ENCODE assay signal across 1 cellular context in the genomic region with DNA sequence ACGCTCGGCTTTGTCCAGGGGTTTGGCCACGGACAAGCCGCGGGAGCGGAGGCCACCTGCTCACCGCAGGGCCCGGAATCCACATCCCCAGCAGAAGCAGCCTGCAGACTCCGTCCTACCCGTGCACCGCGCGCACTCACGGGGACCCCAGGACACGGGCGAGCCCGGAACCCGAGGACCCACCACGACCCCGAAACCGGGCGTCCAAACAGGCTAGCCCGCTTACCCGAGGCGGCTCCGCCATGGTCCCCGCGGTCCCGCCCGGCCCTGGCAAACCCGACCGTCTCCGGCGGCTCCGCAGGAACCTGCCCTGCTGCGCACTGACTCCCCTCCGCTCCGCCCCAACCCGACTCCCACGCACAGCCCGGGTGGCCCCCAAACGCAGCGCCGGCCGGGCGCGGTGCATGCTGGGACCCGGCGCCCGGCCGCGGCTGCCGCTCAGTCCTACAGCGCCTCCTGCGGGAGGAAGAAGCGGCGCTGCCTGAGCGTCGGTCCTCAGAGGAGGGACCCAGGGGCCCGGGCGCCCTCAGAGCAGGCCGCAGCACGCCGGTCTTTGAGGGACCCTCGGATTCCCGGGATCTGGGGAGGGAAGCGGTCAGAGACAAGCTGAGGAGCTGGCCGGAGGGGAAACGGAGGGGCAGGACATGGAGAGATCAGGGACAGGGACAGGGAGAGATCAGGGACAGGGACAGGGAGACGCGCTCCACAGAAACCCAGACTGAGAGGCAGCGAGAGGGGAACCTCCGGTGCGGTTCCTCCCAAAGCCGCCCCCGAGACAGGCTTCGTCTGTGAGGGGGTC.
TF ChIP-seq lines count a peak whose summit lies in the region.

A gene with protein sequence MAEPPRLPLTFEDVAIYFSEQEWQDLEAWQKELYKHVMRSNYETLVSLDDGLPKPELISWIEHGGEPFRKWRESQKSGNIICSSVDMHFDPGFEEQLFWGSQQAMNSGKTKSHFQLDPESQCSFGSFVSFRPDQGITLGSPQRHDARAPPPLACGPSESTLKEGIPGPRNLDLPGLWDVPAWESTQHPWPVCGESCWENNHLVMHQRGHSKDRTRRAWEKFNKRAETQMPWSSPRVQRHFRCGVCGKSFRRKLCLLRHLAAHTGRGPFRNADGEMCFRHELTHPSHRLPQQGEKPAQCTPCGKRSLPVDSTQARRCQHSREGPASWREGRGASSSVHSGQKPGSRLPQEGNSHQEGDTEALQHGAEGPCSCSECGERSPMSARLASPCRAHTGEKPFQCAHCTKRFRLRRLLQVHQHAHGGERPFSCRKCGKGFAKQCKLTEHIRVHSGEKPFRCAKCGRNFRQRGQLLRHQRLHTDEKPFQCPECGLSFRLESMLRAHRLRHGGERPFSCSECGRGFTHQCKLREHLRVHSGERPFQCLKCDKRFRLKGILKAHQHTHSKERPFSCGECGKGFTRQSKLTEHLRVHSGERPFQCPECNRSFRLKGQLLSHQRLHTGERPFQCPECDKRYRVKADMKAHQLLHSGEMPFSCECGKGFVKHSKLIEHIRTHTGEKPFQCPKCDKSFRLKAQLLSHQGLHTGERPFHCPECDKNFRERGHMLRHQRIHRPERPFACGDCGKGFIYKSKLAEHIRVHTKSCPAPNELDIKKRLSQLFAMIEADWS (minus strand): TSS at position 322 of the 799 bp plus-strand sequence. CDS start 78 bp downstream, at position 244.

TF ChIP-seq in HEK293, 187 proteins besides CTCF, POLR2A, EP300 and RAD21 (continued from another document and continues in another):
- TF ChIP-seq, protein P1, sequence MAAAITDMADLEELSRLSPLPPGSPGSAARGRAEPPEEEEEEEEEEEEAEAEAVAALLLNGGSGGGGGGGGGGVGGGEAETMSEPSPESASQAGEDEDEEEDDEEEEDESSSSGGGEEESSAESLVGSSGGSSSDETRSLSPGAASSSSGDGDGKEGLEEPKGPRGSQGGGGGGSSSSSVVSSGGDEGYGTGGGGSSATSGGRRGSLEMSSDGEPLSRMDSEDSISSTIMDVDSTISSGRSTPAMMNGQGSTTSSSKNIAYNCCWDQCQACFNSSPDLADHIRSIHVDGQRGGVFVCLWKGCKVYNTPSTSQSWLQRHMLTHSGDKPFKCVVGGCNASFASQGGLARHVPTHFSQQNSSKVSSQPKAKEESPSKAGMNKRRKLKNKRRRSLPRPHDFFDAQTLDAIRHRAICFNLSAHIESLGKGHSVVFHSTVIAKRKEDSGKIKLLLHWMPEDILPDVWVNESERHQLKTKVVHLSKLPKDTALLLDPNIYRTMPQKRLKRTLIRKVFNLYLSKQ (tag by site-specific recombination; IDR thresholded peaks at IDR 0.05; ENCODE audit: borderline replicate concordance): no peak
- TF ChIP-seq ZNF48 (tag by site-specific recombination; IDR thresholded peaks at IDR 0.05): no peak
- TF ChIP-seq, protein P2, sequence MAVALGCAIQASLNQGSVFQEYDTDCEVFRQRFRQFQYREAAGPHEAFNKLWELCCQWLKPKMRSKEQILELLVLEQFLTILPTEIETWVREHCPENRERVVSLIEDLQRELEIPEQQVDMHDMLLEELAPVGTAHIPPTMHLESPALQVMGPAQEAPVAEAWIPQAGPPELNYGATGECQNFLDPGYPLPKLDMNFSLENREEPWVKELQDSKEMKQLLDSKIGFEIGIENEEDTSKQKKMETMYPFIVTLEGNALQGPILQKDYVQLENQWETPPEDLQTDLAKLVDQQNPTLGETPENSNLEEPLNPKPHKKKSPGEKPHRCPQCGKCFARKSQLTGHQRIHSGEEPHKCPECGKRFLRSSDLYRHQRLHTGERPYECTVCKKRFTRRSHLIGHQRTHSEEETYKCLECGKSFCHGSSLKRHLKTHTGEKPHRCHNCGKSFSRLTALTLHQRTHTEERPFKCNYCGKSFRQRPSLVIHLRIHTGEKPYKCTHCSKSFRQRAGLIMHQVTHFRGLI (tag by site-specific recombination; IDR thresholded peaks at IDR 0.05): peak; percentile 79; the same call in 1 of the 2 replicates
- TF ChIP-seq TRIM28 (IDR thresholded peaks at IDR 0.05; ENCODE audit: borderline replicate concordance, low read length): no peak
- TF ChIP-seq ZXDB (tag by site-specific recombination; IDR thresholded peaks at IDR 0.05): peak; percentile 86
- no peak for TF ChIP-seq ZNF555 (tag by site-specific recombination; conservative IDR thresholded peaks at IDR 0.05)
- TF ChIP-seq, protein P3, sequence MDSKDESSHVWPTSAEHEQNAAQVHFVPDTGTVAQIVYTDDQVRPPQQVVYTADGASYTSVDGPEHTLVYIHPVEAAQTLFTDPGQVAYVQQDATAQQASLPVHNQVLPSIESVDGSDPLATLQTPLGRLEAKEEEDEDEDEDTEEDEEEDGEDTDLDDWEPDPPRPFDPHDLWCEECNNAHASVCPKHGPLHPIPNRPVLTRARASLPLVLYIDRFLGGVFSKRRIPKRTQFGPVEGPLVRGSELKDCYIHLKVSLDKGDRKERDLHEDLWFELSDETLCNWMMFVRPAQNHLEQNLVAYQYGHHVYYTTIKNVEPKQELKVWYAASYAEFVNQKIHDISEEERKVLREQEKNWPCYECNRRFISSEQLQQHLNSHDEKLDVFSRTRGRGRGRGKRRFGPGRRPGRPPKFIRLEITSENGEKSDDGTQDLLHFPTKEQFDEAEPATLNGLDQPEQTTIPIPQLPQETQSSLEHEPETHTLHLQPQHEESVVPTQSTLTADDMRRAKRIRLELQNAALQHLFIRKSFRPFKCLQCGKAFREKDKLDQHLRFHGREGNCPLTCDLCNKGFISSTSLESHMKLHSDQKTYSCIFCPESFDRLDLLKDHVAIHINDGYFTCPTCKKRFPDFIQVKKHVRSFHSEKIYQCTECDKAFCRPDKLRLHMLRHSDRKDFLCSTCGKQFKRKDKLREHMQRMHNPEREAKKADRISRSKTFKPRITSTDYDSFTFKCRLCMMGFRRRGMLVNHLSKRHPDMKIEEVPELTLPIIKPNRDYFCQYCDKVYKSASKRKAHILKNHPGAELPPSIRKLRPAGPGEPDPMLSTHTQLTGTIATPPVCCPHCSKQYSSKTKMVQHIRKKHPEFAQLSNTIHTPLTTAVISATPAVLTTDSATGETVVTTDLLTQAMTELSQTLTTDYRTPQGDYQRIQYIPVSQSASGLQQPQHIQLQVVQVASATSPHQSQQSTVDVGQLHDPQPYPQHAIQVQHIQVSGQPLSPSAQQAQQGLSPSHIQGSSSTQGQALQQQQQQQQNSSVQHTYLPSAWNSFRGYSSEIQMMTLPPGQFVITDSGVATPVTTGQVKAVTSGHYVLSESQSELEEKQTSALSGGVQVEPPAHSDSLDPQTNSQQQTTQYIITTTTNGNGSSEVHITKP (tag by site-specific recombination; IDR thresholded peaks at IDR 0.05): peak; percentile 18
- peak; percentile 97 for TF ChIP-seq ZSCAN30 (tag by site-specific recombination; IDR thresholded peaks at IDR 0.05)
- TF ChIP-seq ZNF777 (tag by site-specific recombination; IDR thresholded peaks at IDR 0.05; ENCODE audit: borderline replicate concordance): peak; percentile 62; the same call in 1 of the 2 replicates
- TF ChIP-seq ZNF791 (tag by site-specific recombination; IDR thresholded peaks at IDR 0.05): no peak
- no peak for TF ChIP-seq FEZF1 (tag by site-specific recombination; IDR thresholded peaks at IDR 0.05)
- no peak for TF ChIP-seq ZNF404 (tag by site-specific recombination; IDR thresholded peaks at IDR 0.05)
- TF ChIP-seq ZNF629 (tag by site-specific recombination; IDR thresholded peaks at IDR 0.05): peak; percentile 59; the same call in 1 of the 2 replicates
- TF ChIP-seq MYNN (tag by site-specific recombination; IDR thresholded peaks at IDR 0.05; ENCODE audit: borderline replicate concordance): no peak
- TF ChIP-seq ZNF426 (tag by site-specific recombination; IDR thresholded peaks at IDR 0.05): no peak
- TF ChIP-seq MEIS1 (CRISPR knock-in tag; IDR thresholded peaks at IDR 0.05; ENCODE audit: borderline replicate concordance): no peak
- TF ChIP-seq ZNF416 (tag by site-specific recombination; IDR thresholded peaks at IDR 0.05): no peak
- TF ChIP-seq ZNF311 (tag by site-specific recombination; IDR thresholded peaks at IDR 0.05; ENCODE audit: borderline replicate concordance): no peak
- TF ChIP-seq, protein P4, sequence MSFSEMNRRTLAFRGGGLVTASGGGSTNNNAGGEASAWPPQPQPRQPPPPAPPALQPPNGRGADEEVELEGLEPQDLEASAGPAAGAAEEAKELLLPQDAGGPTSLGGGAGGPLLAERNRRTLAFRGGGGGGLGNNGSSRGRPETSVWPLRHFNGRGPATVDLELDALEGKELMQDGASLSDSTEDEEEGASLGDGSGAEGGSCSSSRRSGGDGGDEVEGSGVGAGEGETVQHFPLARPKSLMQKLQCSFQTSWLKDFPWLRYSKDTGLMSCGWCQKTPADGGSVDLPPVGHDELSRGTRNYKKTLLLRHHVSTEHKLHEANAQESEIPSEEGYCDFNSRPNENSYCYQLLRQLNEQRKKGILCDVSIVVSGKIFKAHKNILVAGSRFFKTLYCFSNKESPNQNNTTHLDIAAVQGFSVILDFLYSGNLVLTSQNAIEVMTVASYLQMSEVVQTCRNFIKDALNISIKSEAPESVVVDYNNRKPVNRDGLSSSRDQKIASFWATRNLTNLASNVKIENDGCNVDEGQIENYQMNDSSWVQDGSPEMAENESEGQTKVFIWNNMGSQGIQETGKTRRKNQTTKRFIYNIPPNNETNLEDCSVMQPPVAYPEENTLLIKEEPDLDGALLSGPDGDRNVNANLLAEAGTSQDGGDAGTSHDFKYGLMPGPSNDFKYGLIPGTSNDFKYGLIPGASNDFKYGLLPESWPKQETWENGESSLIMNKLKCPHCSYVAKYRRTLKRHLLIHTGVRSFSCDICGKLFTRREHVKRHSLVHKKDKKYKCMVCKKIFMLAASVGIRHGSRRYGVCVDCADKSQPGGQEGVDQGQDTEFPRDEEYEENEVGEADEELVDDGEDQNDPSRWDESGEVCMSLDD (tag by site-specific recombination; IDR thresholded peaks at IDR 0.05): peak; percentile 92
- TF ChIP-seq ZBTB1 (tag by site-specific recombination; IDR thresholded peaks at IDR 0.05): 0 out of 2 replicates have a peak, but pooled peaks have one; percentile 33
- TF ChIP-seq, protein P5, sequence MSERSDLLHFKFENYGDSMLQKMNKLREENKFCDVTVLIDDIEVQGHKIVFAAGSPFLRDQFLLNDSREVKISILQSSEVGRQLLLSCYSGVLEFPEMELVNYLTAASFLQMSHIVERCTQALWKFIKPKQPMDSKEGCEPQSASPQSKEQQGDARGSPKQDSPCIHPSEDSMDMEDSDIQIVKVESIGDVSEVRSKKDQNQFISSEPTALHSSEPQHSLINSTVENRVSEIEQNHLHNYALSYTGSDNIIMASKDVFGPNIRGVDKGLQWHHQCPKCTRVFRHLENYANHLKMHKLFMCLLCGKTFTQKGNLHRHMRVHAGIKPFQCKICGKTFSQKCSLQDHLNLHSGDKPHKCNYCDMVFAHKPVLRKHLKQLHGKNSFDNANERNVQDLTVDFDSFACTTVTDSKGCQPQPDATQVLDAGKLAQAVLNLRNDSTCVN (tag by site-specific recombination; optimal IDR thresholded peaks at IDR 0.05): peak; percentile 90
- peak; percentile 70 for TF ChIP-seq EGR2 (tag by site-specific recombination; IDR thresholded peaks at IDR 0.05; ENCODE audit: low read depth)
- TF ChIP-seq, protein P6, sequence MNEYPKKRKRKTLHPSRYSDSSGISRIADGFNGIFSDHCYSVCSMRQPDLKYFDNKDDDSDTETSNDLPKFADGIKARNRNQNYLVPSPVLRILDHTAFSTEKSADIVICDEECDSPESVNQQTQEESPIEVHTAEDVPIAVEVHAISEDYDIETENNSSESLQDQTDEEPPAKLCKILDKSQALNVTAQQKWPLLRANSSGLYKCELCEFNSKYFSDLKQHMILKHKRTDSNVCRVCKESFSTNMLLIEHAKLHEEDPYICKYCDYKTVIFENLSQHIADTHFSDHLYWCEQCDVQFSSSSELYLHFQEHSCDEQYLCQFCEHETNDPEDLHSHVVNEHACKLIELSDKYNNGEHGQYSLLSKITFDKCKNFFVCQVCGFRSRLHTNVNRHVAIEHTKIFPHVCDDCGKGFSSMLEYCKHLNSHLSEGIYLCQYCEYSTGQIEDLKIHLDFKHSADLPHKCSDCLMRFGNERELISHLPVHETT (tag by site-specific recombination; IDR thresholded peaks at IDR 0.05): no peak; the same call in 1 of the 2 replicates
- TF ChIP-seq, protein P7, sequence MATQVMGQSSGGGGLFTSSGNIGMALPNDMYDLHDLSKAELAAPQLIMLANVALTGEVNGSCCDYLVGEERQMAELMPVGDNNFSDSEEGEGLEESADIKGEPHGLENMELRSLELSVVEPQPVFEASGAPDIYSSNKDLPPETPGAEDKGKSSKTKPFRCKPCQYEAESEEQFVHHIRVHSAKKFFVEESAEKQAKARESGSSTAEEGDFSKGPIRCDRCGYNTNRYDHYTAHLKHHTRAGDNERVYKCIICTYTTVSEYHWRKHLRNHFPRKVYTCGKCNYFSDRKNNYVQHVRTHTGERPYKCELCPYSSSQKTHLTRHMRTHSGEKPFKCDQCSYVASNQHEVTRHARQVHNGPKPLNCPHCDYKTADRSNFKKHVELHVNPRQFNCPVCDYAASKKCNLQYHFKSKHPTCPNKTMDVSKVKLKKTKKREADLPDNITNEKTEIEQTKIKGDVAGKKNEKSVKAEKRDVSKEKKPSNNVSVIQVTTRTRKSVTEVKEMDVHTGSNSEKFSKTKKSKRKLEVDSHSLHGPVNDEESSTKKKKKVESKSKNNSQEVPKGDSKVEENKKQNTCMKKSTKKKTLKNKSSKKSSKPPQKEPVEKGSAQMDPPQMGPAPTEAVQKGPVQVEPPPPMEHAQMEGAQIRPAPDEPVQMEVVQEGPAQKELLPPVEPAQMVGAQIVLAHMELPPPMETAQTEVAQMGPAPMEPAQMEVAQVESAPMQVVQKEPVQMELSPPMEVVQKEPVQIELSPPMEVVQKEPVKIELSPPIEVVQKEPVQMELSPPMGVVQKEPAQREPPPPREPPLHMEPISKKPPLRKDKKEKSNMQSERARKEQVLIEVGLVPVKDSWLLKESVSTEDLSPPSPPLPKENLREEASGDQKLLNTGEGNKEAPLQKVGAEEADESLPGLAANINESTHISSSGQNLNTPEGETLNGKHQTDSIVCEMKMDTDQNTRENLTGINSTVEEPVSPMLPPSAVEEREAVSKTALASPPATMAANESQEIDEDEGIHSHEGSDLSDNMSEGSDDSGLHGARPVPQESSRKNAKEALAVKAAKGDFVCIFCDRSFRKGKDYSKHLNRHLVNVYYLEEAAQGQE (tag by site-specific recombination; IDR thresholded peaks at IDR 0.05): no peak
- TF ChIP-seq ZNF23 (tag by site-specific recombination; IDR thresholded peaks at IDR 0.05; ENCODE audit: borderline replicate concordance): no peak
- TF ChIP-seq ZNF155 (tag by site-specific recombination; IDR thresholded peaks at IDR 0.05): no peak
- no peak for TF ChIP-seq ZNF19 (tag by site-specific recombination; IDR thresholded peaks at IDR 0.05; ENCODE audit: low read depth)
- TF ChIP-seq, protein P8, sequence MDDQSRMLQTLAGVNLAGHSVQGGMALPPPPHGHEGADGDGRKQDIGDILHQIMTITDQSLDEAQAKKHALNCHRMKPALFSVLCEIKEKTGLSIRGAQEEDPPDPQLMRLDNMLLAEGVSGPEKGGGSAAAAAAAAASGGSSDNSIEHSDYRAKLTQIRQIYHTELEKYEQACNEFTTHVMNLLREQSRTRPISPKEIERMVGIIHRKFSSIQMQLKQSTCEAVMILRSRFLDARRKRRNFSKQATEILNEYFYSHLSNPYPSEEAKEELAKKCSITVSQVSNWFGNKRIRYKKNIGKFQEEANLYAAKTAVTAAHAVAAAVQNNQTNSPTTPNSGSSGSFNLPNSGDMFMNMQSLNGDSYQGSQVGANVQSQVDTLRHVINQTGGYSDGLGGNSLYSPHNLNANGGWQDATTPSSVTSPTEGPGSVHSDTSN (CRISPR knock-in tag; IDR thresholded peaks at IDR 0.05): no peak
- TF ChIP-seq ZIC2 (tag by site-specific recombination; IDR thresholded peaks at IDR 0.05): peak; percentile 86
- no peak for TF ChIP-seq GFI1B (tag by site-specific recombination; IDR thresholded peaks at IDR 0.05)
- peak; percentile 98 for TF ChIP-seq GLIS2 (tag by site-specific recombination; IDR thresholded peaks at IDR 0.05)
- peak; percentile 94 for TF ChIP-seq ZNF76 (tag by site-specific recombination; IDR thresholded peaks at IDR 0.05; ENCODE audit: borderline replicate concordance, low read depth)
